Comparison of ENCODE assay signal across 12 cellular contexts in the genomic region with DNA sequence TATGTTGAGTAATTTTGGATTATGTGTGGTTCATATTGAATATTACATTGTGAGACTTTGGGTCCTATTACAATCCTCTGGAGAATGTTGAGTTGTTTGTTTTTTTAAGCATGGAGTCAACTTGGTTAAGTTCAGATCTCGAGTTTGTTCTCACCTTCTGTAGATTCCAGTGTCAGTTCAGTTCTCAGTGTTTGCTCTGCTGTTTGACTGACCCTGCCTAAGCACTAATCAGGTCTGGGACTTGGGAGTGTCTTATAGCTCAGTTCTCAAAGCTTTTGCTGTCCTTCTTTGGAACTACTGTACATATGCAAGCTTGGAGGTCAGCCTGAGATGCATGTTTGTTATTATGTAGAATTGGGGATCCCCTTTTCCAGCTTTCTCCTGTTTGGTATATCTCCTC.
DNase-seq lines count a peak whose midpoint lies in the region; ATAC-seq and TF ChIP-seq lines count a peak whose summit lies in the region.
"Had no signal": no experiment of that assay in that cellular context is flagged by ENCODE, and none has a peak within 500 bp of the region (broad histone marks: within the 10 kb centered on the region; RNA-seq: fewer than 3 reads in every experiment).

No MANE protein-coding gene starts in this region.

- H3K27me3 ChIP-seq in AG04450 (ENCODE audit: control insufficient read depth, insufficient read depth, low read length) = no peaks in the 10 kb centered on the region
- no peaks in the 10 kb centered on the region for H3K27me3 ChIP-seq in PC-9 (ENCODE audit: insufficient read depth, low read depth)
- H3K27me3 ChIP-seq in ovary = no peaks in the 10 kb centered on the region

- no peaks in the 10 kb centered on the region for H4K20me1 ChIP-seq in PC-9 (ENCODE audit: insufficient read depth)

- DNase-seq in AG04450 (ENCODE audit: low read depth, low spot score) (no peak), PC-9 (no peak), fibroblast of mammary gland (ENCODE audit: low read depth) (peak; percentile 39), ovary (no peak), dedifferentiated amniotic fluid mesenchymal stem cell (ENCODE audit: extremely low spot score) (no peak), NCI-H748 treated with DMSO at 0.1 percent for 48 hours (lab: John Stamatoyannopoulos, UW) (no peak)
- DNase-seq: activated effector memory CD4-positive, alpha-beta T cell treated with Interleukin-2 at 50 U/mL for 16 hours; NCI-H345; stimulated activated CD8-positive, alpha-beta memory T cell treated with anti-CD3 and anti-CD28 coated beads, Interleukin-4, amount 100 ng/mL, for 48 hours had no signal

- CTCF ChIA-PET in AG04450 (lab: Charles Lee) (interaction anchor here (1.1 to 1.2 kb wide), 2 partner anchors 63 to 70 kb away, joined by 3 to 5 read pairs; a partner anchor contains a TSS), PC-9 (lab: Charles Lee) (no interaction called here)

- H3K27ac ChIP-seq in AG04450 (ENCODE audit: low read depth, low read length) (peak overlapping the region; percentile 49), PC-9 (peak overlapping the region; percentile 60), ovary (peak overlapping the region; percentile 71 to 73)
- H3K27ac ChIP-seq: C4-2B had no signal

- 17 to 33% (median 28%) methylated on average over 1 of the region's 1 CpG for WGBS in ovary, 3 donors

- no peak for TF ChIP-seq EP300 in ovary (IDR thresholded peaks at IDR 0.05)

- peak overlapping the region; percentile 12; the same call in 1 of the 2 replicates for H3K4me2 ChIP-seq in PC-9

- no peak overlapping the region for H3K4me3 ChIP-seq in AG04450 (ENCODE audit: low read depth, low read length)
- H3K4me3 ChIP-seq in PC-9 = no peak overlapping the region
- no peak overlapping the region for H3K4me3 ChIP-seq in fibroblast of mammary gland (ENCODE audit: control insufficient read depth, low read depth, low read length)
- no peak overlapping the region for H3K4me3 ChIP-seq in ovary

- H3K9me2 ChIP-seq in PC-9 (ENCODE audit: insufficient read depth) = no peaks in the 10 kb centered on the region

- no TSS peak for BruUV-seq in PC-9 (replicated peaks; lab: Mats Ljungman, UMichigan)

- peaks cover 73% of the 10 kb centered on the region for H3F3A ChIP-seq in PC-9 (ENCODE audit: insufficient read depth, low read depth)

- H3K36me3 ChIP-seq in PC-9 (ENCODE audit: low read depth) (no peaks in the 10 kb centered on the region), ovary (no peaks in the 10 kb centered on the region)

- H3K9me3 ChIP-seq in AG04450 (ENCODE audit: control insufficient read depth, insufficient read depth, low read length) = no peaks in the 10 kb centered on the region
- H3K9me3 ChIP-seq in PC-9 (ENCODE audit: insufficient read depth, low read depth) = 0 out of 2 replicates have a peak, but pooled peaks cover 5% of the 10 kb centered on the region
- no peaks in the 10 kb centered on the region for H3K9me3 ChIP-seq in ovary

- no peak for TF ChIP-seq POLR2A in ovary (IDR thresholded peaks at IDR 0.05)

- POLR2A ChIA-PET in AG04450 (lab: Yijun Ruan, JAX) = interaction anchor here (1.4 kb wide), 1 partner anchor 74 kb away, joined by 4 read pairs; no protein-coding TSS in a partner anchor
- POLR2A ChIA-PET in PC-9 (lab: Charles Lee; ENCODE audit: unreplicated experiment) = no interaction called here

- intact Hi-C loops in PC-9 (cut with micrococcal nuclease; ENCODE audit: unreplicated experiment) = loop anchor here (2.0 kb wide), 1 partner anchor 35 kb away; no protein-coding TSS in a partner anchor
- intact Hi-C loops in ovary (cut with DNase I) = no loop called here

- H3K4me1 ChIP-seq in PC-9 (replicated peaks; ENCODE audit: insufficient read depth) (peaks cover 44% of the 10 kb centered on the region), ovary (ENCODE audit: insufficient read depth) (peaks cover 15% of the 10 kb centered on the region)

- no peak overlapping the region for H2AFZ ChIP-seq in PC-9

- H3K79me2 ChIP-seq in PC-9 (ENCODE audit: low read depth) = peaks cover 86% of the 10 kb centered on the region

- ATAC-seq in GM18519 (IDR thresholded peaks at IDR 0.05; ENCODE audit: low FRiP score, unreplicated experiment) (no peak), GM19035 (IDR thresholded peaks at IDR 0.05; ENCODE audit: unreplicated experiment) (no peak)

- TF ChIP-seq CTCF in AG04450 (IDR thresholded peaks at IDR 0.05; ENCODE audit: low read depth, low read length) (no peak), PC-9 (conservative IDR thresholded peaks at IDR 0.05) (no peak), fibroblast of mammary gland (conservative IDR thresholded peaks at IDR 0.05; ENCODE audit: control insufficient read depth, insufficient read depth, low read depth, low read length) (no peak), ovary (IDR thresholded peaks at IDR 0.05) (no peak)
